In the genomic region with DNA sequence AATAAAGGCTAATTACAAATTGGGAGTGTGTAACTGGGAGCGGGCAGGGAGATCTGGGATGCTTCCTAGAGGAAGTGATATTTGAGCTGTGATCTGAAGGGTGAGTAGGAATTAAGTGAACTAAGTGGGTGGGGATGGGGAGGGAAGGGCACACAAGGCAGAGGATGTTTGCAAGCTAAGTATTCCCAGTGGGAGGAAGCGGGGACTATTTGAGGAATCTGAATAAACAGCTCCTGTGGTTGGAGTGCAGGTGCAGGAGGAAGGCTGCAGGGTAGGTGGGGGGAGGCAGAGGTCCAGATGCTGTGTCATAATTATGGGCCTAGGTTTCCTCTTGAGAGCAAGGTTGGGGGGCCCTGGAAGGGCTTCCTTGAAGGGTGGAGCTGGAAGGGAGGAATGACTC, we compare ENCODE assay signal across 30 cellular contexts.
"Had no signal": no experiment of that assay in that cellular context is flagged by ENCODE, and none has a peak within 500 bp of the region (broad histone marks: within the 10 kb centered on the region; RNA-seq: fewer than 3 reads in every experiment).

No MANE protein-coding gene starts in this region.

- H3K36me3 ChIP-seq: ascending aorta, breast epithelium, cardiac muscle cell, colonic mucosa, esophagus squamous epithelium had no signal

- H3K4me3 ChIP-seq: ascending aorta, breast epithelium, cardiac muscle cell, colonic mucosa, esophagus squamous epithelium had no signal

- FAIRE-seq: endometrium, endothelial cell of umbilical vein, frontal cortex had no signal

- H3K27me3 Mint-ChIP-seq: activated CD4-positive, alpha-beta T cell treated with anti-CD3 and anti-CD28 coated beads, Interleukin-2, amount 10 ng/mL, durations not matched to agents 24 days and 14 days had no signal

- ATAC-seq: activated CD4-positive, alpha-beta T cell treated with anti-CD3 and anti-CD28 coated beads for 36 hours; activated CD8-positive, alpha-beta memory T cell treated with anti-CD3 and anti-CD28 coated beads, Interleukin-2, amount 10 ng/mL, durations not matched to agents 7 days and 5 days; activated CD8-positive, alpha-beta T cell treated with anti-CD3 and anti-CD28 coated beads, Interleukin-2, amount 10 ng/mL, durations not matched to agents 7 days and 5 days; activated naive CD4-positive, alpha-beta T cell treated with anti-CD3 and anti-CD28 coated beads, Interleukin-2, amount 50 U/mL, for 72 hours; activated T-cell treated with anti-CD3 and anti-CD28 coated beads, Interleukin-2, amount 50 U/mL, for 72 hours had no signal

- H3K36me3 Mint-ChIP-seq: activated CD4-positive, alpha-beta memory T cell treated with anti-CD3 and anti-CD28 coated beads for 36 hours; activated naive CD4-positive, alpha-beta T cell treated with anti-CD3 and anti-CD28 coated beads, Interleukin-2, amount 10 ng/mL, durations not matched to agents 7 days and 5 days; activated naive CD8-positive, alpha-beta T cell treated with anti-CD3 and anti-CD28 coated beads, Interleukin-2, amount 10 ng/mL, durations not matched to agents 7 days and 5 days; brain had no signal

- H3K4me3 Mint-ChIP-seq: activated CD4-positive, alpha-beta memory T cell treated with anti-CD3 and anti-CD28 coated beads for 36 hours; activated CD4-positive, alpha-beta T cell treated with anti-CD3 and anti-CD28 coated beads for 36 hours; activated CD4-positive, alpha-beta T cell treated with anti-CD3 and anti-CD28 coated beads, Interleukin-2, amount 10 ng/mL, durations not matched to agents 24 days and 14 days; activated CD8-positive, alpha-beta memory T cell treated with anti-CD3 and anti-CD28 coated beads, Interleukin-2, amount 10 ng/mL, durations not matched to agents 7 days and 5 days; activated CD8-positive, alpha-beta T cell treated with anti-CD3 and anti-CD28 coated beads, Interleukin-2, amount 10 ng/mL, durations not matched to agents 7 days and 5 days; activated naive CD4-positive, alpha-beta T cell treated with anti-CD3 and anti-CD28 coated beads, Interleukin-2, amount 10 ng/mL, durations not matched to agents 7 days and 5 days; activated naive CD8-positive, alpha-beta T cell treated with anti-CD3 and anti-CD28 coated beads, Interleukin-2, amount 10 ng/mL, durations not matched to agents 7 days and 5 days; activated T-cell treated with anti-CD3 and anti-CD28 coated beads, Interleukin-2, amount 50 U/mL, for 72 hours; brain had no signal

- H3K27ac ChIP-seq: ascending aorta, breast epithelium, cardiac muscle cell, colonic mucosa, epithelial cell of prostate, esophagus squamous epithelium had no signal

- H3K4me1 ChIP-seq: ascending aorta, breast epithelium, colonic mucosa, esophagus squamous epithelium had no signal

- H3K27me3 ChIP-seq: ascending aorta, breast epithelium, cardiac muscle cell, colonic mucosa, esophagus squamous epithelium had no signal

- DNase-seq: activated CD4-positive, alpha-beta memory T cell treated with anti-CD3 and anti-CD28 coated beads for 36 hours; activated CD4-positive, alpha-beta T cell treated with anti-CD3 and anti-CD28 coated beads for 36 hours; activated CD4-positive, alpha-beta T cell treated with anti-CD3 and anti-CD28 coated beads, Interleukin-2, amount 10 ng/mL, durations not matched to agents 24 days and 14 days; activated CD4-positive, CD25-positive, alpha-beta regulatory T cell; activated CD4-positive, CD25-positive, alpha-beta regulatory T cell treated with anti-CD3 and anti-CD28 coated beads, Interleukin-2, amount 50 U/mL, for 72 hours; activated CD8-positive, alpha-beta memory T cell treated with anti-CD3 and anti-CD28 coated beads, Interleukin-2, amount 10 ng/mL, durations not matched to agents 7 days and 5 days; activated CD8-positive, alpha-beta memory T cell treated with anti-CD3 and anti-CD28 coated beads, Interleukin-2, amount 50 U/mL, for 4 hours; activated CD8-positive, alpha-beta T cell treated with anti-CD3 and anti-CD28 coated beads, Interleukin-2, amount 10 ng/mL, durations not matched to agents 7 days and 5 days; activated gamma-delta T cell; activated naive CD4-positive, alpha-beta T cell; activated naive CD4-positive, alpha-beta T cell treated with anti-CD3 and anti-CD28 coated beads, Interleukin-2, amount 10 ng/mL, durations not matched to agents 7 days and 5 days; activated naive CD8-positive, alpha-beta T cell treated with anti-CD3 and anti-CD28 coated beads, Interleukin-2, amount 10 ng/mL, durations not matched to agents 7 days and 5 days; activated T-cell treated with anti-CD3 and anti-CD28 coated beads, Interleukin-2, amount 50 U/mL, for 1 hour; activated T-cell treated with anti-CD3 and anti-CD28 coated beads, Interleukin-2, amount 50 U/mL, for 72 hours; central memory CD4-positive, alpha-beta T cell; cerebellar nuclear complex; colonic mucosa; effector CD8-positive, alpha-beta T cell; esophagus squamous epithelium; head of caudate nucleus; T-helper 2 cell had no signal

- H3K4me1 Mint-ChIP-seq: activated CD4-positive, alpha-beta T cell treated with anti-CD3 and anti-CD28 coated beads for 36 hours; activated CD4-positive, alpha-beta T cell treated with anti-CD3 and anti-CD28 coated beads, Interleukin-2, amount 10 ng/mL, durations not matched to agents 24 days and 14 days; activated CD8-positive, alpha-beta memory T cell treated with anti-CD3 and anti-CD28 coated beads, Interleukin-2, amount 10 ng/mL, durations not matched to agents 7 days and 5 days; activated naive CD4-positive, alpha-beta T cell treated with anti-CD3 and anti-CD28 coated beads, Interleukin-2, amount 10 ng/mL, durations not matched to agents 7 days and 5 days; activated naive CD8-positive, alpha-beta T cell treated with anti-CD3 and anti-CD28 coated beads, Interleukin-2, amount 10 ng/mL, durations not matched to agents 7 days and 5 days; brain had no signal

- H3K27ac Mint-ChIP-seq: activated CD4-positive, alpha-beta memory T cell treated with anti-CD3 and anti-CD28 coated beads for 36 hours; activated CD4-positive, alpha-beta T cell treated with anti-CD3 and anti-CD28 coated beads for 36 hours; activated CD4-positive, alpha-beta T cell treated with anti-CD3 and anti-CD28 coated beads, Interleukin-2, amount 10 ng/mL, durations not matched to agents 24 days and 14 days; activated CD8-positive, alpha-beta memory T cell treated with anti-CD3 and anti-CD28 coated beads, Interleukin-2, amount 10 ng/mL, durations not matched to agents 7 days and 5 days; activated CD8-positive, alpha-beta T cell treated with anti-CD3 and anti-CD28 coated beads, Interleukin-2, amount 10 ng/mL, durations not matched to agents 7 days and 5 days; activated naive CD4-positive, alpha-beta T cell treated with anti-CD3 and anti-CD28 coated beads, Interleukin-2, amount 10 ng/mL, durations not matched to agents 7 days and 5 days; activated naive CD4-positive, alpha-beta T cell treated with anti-CD3 and anti-CD28 coated beads, Interleukin-2, amount 50 U/mL, for 72 hours; activated naive CD8-positive, alpha-beta T cell treated with anti-CD3 and anti-CD28 coated beads, Interleukin-2, amount 10 ng/mL, durations not matched to agents 7 days and 5 days; activated T-cell treated with anti-CD3 and anti-CD28 coated beads, Interleukin-2, amount 50 U/mL, for 72 hours; brain had no signal
